2 cellular contexts compared by ENCODE assay signal in the genomic region with DNA sequence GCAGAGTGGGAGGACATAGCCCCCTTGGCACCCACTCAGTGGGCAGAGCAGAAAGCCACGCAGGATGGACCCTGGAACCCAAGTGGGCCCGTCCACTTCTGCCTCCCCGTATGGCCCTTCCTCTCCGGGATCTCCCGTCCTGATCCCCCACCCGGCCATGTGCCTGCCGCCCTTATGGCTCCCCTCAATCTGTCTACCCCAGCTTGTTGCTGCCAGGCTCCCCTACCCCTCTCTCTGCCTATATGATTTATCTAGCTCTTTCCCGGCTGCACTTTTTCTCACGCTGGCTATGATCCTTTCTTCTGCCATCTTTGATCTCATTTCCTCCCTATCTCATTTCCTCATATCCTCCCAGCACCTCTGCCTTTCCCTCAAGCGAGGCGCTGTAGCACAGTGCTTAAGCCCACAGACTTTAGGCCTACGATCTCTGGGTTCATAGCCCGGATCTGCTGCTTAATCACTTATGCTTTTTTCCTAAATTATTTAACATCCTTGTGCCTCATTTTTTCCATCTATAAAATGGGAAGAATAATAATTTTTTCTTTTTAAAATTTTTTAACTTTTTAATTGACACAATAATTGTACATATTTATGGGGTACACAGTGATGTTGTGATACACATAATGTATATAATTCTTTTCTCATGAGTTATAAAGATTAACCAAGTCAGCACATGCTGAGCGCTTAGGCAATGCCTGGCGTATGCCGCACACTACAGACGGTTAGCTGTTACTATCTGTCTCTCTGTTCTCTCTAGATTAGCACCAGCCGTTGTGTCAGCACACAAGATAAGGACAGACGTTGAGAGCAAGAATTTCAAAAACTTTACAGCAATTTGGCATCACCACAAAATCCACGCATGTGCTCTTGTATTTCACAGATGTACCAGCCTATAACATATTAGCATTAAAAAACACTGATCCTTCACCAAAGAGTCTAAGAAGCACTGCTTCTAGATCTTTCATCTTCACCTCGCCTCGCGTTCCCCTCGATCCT.
TF ChIP-seq lines count a peak whose summit lies in the region.

No MANE protein-coding gene starts in this region.

TF ChIP-seq in SK-N-SH, 30 proteins besides CTCF, POLR2A, EP300 and RAD21:
- TF ChIP-seq, protein P1, sequence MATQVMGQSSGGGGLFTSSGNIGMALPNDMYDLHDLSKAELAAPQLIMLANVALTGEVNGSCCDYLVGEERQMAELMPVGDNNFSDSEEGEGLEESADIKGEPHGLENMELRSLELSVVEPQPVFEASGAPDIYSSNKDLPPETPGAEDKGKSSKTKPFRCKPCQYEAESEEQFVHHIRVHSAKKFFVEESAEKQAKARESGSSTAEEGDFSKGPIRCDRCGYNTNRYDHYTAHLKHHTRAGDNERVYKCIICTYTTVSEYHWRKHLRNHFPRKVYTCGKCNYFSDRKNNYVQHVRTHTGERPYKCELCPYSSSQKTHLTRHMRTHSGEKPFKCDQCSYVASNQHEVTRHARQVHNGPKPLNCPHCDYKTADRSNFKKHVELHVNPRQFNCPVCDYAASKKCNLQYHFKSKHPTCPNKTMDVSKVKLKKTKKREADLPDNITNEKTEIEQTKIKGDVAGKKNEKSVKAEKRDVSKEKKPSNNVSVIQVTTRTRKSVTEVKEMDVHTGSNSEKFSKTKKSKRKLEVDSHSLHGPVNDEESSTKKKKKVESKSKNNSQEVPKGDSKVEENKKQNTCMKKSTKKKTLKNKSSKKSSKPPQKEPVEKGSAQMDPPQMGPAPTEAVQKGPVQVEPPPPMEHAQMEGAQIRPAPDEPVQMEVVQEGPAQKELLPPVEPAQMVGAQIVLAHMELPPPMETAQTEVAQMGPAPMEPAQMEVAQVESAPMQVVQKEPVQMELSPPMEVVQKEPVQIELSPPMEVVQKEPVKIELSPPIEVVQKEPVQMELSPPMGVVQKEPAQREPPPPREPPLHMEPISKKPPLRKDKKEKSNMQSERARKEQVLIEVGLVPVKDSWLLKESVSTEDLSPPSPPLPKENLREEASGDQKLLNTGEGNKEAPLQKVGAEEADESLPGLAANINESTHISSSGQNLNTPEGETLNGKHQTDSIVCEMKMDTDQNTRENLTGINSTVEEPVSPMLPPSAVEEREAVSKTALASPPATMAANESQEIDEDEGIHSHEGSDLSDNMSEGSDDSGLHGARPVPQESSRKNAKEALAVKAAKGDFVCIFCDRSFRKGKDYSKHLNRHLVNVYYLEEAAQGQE (IDR thresholded peaks at IDR 0.05; ENCODE audit: low read depth, low read length): no peak
- TF ChIP-seq, protein P2, sequence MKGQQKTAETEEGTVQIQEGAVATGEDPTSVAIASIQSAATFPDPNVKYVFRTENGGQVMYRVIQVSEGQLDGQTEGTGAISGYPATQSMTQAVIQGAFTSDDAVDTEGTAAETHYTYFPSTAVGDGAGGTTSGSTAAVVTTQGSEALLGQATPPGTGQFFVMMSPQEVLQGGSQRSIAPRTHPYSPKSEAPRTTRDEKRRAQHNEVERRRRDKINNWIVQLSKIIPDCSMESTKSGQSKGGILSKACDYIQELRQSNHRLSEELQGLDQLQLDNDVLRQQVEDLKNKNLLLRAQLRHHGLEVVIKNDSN (IDR thresholded peaks at IDR 0.05; ENCODE audit: borderline replicate concordance, low read depth): no peak
- TF ChIP-seq, protein P3, sequence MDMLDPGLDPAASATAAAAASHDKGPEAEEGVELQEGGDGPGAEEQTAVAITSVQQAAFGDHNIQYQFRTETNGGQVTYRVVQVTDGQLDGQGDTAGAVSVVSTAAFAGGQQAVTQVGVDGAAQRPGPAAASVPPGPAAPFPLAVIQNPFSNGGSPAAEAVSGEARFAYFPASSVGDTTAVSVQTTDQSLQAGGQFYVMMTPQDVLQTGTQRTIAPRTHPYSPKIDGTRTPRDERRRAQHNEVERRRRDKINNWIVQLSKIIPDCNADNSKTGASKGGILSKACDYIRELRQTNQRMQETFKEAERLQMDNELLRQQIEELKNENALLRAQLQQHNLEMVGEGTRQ (IDR thresholded peaks at IDR 0.05; ENCODE audit: borderline replicate concordance, low read depth, low read length): no peak
- TF ChIP-seq, protein P4, sequence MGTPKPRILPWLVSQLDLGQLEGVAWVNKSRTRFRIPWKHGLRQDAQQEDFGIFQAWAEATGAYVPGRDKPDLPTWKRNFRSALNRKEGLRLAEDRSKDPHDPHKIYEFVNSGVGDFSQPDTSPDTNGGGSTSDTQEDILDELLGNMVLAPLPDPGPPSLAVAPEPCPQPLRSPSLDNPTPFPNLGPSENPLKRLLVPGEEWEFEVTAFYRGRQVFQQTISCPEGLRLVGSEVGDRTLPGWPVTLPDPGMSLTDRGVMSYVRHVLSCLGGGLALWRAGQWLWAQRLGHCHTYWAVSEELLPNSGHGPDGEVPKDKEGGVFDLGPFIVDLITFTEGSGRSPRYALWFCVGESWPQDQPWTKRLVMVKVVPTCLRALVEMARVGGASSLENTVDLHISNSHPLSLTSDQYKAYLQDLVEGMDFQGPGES (IDR thresholded peaks at IDR 0.05; ENCODE audit: low read depth, low read length): no peak
- TF ChIP-seq NRF1 (IDR thresholded peaks at IDR 0.05; ENCODE audit: low read depth, low read length) (no peak), SIN3A (IDR thresholded peaks at IDR 0.05; ENCODE audit: borderline replicate concordance, low read depth, low read length) (no peak), SMC3 (IDR thresholded peaks at IDR 0.05; ENCODE audit: low read depth, low read length) (no peak), EZH2phosphoT487 (IDR thresholded peaks at IDR 0.05; ENCODE audit: borderline replicate concordance, low read depth) (no peak), TCF12 (IDR thresholded peaks at IDR 0.05) (no peak), GATA2 (CRISPR knock-in tag; IDR thresholded peaks at IDR 0.05) (no peak), CHD2 (IDR thresholded peaks at IDR 0.05; ENCODE audit: low read length, partially characterized antibody) (no peak), TEAD4 (IDR thresholded peaks at IDR 0.05; ENCODE audit: borderline replicate concordance, insufficient read depth) (no peak), FOXM1 (IDR thresholded peaks at IDR 0.05; ENCODE audit: low read depth) (no peak), MXI1 (IDR thresholded peaks at IDR 0.05; ENCODE audit: low read depth, low read length) (no peak), RCOR1 (IDR thresholded peaks at IDR 0.05; ENCODE audit: low read length) (no peak), FOXJ3 (CRISPR knock-in tag; IDR thresholded peaks at IDR 0.05) (no peak), NFIC (IDR thresholded peaks at IDR 0.05; ENCODE audit: borderline replicate concordance) (no peak), POLR2AphosphoS5 (IDR thresholded peaks at IDR 0.05; ENCODE audit: low read depth, low read length) (no peak), GABPA (IDR thresholded peaks at IDR 0.05; ENCODE audit: low read depth) (no peak)
- TF ChIP-seq, protein P5, sequence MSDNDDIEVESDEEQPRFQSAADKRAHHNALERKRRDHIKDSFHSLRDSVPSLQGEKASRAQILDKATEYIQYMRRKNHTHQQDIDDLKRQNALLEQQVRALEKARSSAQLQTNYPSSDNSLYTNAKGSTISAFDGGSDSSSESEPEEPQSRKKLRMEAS (IDR thresholded peaks at IDR 0.05; ENCODE audit: low read depth): no peak

TF ChIP-seq in SK-N-SH treated with all-trans-retinoic acid at 6 μM for 48 hours, 23 proteins besides CTCF, POLR2A, EP300 and RAD21 (continued from another document):
- TF ChIP-seq, protein P6, sequence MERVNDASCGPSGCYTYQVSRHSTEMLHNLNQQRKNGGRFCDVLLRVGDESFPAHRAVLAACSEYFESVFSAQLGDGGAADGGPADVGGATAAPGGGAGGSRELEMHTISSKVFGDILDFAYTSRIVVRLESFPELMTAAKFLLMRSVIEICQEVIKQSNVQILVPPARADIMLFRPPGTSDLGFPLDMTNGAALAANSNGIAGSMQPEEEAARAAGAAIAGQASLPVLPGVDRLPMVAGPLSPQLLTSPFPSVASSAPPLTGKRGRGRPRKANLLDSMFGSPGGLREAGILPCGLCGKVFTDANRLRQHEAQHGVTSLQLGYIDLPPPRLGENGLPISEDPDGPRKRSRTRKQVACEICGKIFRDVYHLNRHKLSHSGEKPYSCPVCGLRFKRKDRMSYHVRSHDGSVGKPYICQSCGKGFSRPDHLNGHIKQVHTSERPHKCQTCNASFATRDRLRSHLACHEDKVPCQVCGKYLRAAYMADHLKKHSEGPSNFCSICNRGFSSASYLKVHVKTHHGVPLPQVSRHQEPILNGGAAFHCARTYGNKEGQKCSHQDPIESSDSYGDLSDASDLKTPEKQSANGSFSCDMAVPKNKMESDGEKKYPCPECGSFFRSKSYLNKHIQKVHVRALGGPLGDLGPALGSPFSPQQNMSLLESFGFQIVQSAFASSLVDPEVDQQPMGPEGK (CRISPR knock-in tag; IDR thresholded peaks at IDR 0.05; ENCODE audit: borderline replicate concordance): no peak
- TF ChIP-seq ZFP30 (CRISPR knock-in tag; IDR thresholded peaks at IDR 0.05): no peak
- no peak for TF ChIP-seq GLIS3 (CRISPR knock-in tag; IDR thresholded peaks at IDR 0.05)
- no peak for TF ChIP-seq ESRRG (CRISPR knock-in tag; IDR thresholded peaks at IDR 0.05)
- TF ChIP-seq BACH2 (CRISPR knock-in tag; IDR thresholded peaks at IDR 0.05; ENCODE audit: borderline replicate concordance): no peak
- TF ChIP-seq, protein P7, sequence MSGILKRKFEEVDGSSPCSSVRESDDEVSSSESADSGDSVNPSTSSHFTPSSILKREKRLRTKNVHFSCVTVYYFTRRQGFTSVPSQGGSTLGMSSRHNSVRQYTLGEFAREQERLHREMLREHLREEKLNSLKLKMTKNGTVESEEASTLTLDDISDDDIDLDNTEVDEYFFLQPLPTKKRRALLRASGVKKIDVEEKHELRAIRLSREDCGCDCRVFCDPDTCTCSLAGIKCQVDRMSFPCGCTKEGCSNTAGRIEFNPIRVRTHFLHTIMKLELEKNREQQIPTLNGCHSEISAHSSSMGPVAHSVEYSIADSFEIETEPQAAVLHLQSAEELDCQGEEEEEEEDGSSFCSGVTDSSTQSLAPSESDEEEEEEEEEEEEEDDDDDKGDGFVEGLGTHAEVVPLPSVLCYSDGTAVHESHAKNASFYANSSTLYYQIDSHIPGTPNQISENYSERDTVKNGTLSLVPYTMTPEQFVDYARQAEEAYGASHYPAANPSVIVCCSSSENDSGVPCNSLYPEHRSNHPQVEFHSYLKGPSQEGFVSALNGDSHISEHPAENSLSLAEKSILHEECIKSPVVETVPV (CRISPR knock-in tag; IDR thresholded peaks at IDR 0.05): no peak
TF ChIP-seq in SK-N-SH treated with all-trans-retinoic acid at 6 μM for 48 hours: peak in this region for 0.
